In genomic region chr20:37356961-37357371, GRCh38 we compare ENCODE assay signal across 10 cellular contexts. TPM values are rescaled to one million over a fixed set of nuclear protein-coding genes. Genes with fewer than 3 reads are reported as not detected.
DNase-seq lines count a peak whose midpoint lies in the region; ATAC-seq and TF ChIP-seq lines count a peak whose summit lies in the region.
"Had no signal": no experiment of that assay in that cellular context is flagged by ENCODE, and none has a peak within 500 bp of the region (broad histone marks: within the 10 kb centered on the region; RNA-seq: fewer than 3 reads in every experiment).

No MANE protein-coding gene starts in this region.

- no peak for TF ChIP-seq EP300 in upper lobe of left lung (IDR thresholded peaks at IDR 0.05)

- intact Hi-C loops in dendritic cell treated with granulocyte-macrophage colony-stimulating factor and Interleukin-4, amounts not matched to agents 40 ng/mL and 50 ng/mL, for 4 days (cut with micrococcal nuclease): no loop called here

- peak overlapping the region; percentile 7 to 11 for H3K27ac Mint-ChIP-seq in activated naive CD4-positive, alpha-beta T cell treated with anti-CD3 and anti-CD28 coated beads, Interleukin-2, amount 50 U/mL, for 72 hours
- H3K27ac Mint-ChIP-seq in activated naive CD4-positive, alpha-beta T cell treated with anti-CD3 and anti-CD28 coated beads, Interleukin-2, amount 10 ng/mL, durations not matched to agents 7 days and 5 days: no peak overlapping the region
- H3K27ac Mint-ChIP-seq in dendritic cell treated with granulocyte-macrophage colony-stimulating factor and Interleukin-4, amounts not matched to agents 40 ng/mL and 50 ng/mL, for 4 days: peak overlapping the region; percentile 69
- H3K27ac Mint-ChIP-seq in nephron progenitor cell: peak overlapping the region; percentile 83

- H4K20me1 ChIP-seq in smooth muscle cell (ENCODE audit: low read depth): peaks cover 100% of the 10 kb centered on the region

- H3K9ac ChIP-seq in smooth muscle cell (ENCODE audit: low read depth): no peak overlapping the region

- H3K79me2 ChIP-seq in smooth muscle cell (ENCODE audit: low read depth): peaks cover 98% of the 10 kb centered on the region

- peak in 1 of 2 donors; percentile 31 for DNase-seq in activated naive CD4-positive, alpha-beta T cell treated with anti-CD3 and anti-CD28 coated beads, Interleukin-2, amount 50 U/mL, for 72 hours (ENCODE audit: low spot score in 2 of 2)
- DNase-seq in activated naive CD4-positive, alpha-beta T cell treated with anti-CD3 and anti-CD28 coated beads, Interleukin-2, amount 10 ng/mL, durations not matched to agents 7 days and 5 days: no peak
- DNase-seq in nephron progenitor cell: no peak
- DNase-seq in upper lobe of left lung: peak; percentile 20 to 25
- DNase-seq in smooth muscle cell (lab: John Stamatoyannopoulos, UW; ENCODE audit: unreplicated experiment): no peak
- DNase-seq in activated T-cell treated with anti-CD3 and anti-CD28 coated beads for 4 hours: no peak
- DNase-seq: cortex of kidney had no signal

- H3K4me3 ChIP-seq in upper lobe of left lung (no peak overlapping the region), smooth muscle cell (no peak overlapping the region)

- H3F3A ChIP-seq in smooth muscle cell (ENCODE audit: low read depth): no peaks in the 10 kb centered on the region

- CTCF ChIA-PET in activated naive CD4-positive, alpha-beta T cell treated with anti-CD3 and anti-CD28 coated beads, Interleukin-2, amount 10 ng/mL, durations not matched to agents 7 days and 5 days (lab: Charles Lee): no interaction called here

- H3K4me1 ChIP-seq in upper lobe of left lung (peaks cover 15 to 46% (median 32%) of the 10 kb centered on the region in 4 donors), smooth muscle cell (ENCODE audit: low read depth) (peaks cover 7% of the 10 kb centered on the region)

- no peaks in the 10 kb centered on the region for H3K9me3 ChIP-seq in upper lobe of left lung
- H3K9me3 ChIP-seq in smooth muscle cell (replicated peaks; ENCODE audit: low read depth): no peaks in the 10 kb centered on the region

- H3K4me3 Mint-ChIP-seq in activated naive CD4-positive, alpha-beta T cell treated with anti-CD3 and anti-CD28 coated beads, Interleukin-2, amount 10 ng/mL, durations not matched to agents 7 days and 5 days: no peak overlapping the region
- H3K4me3 Mint-ChIP-seq in dendritic cell treated with granulocyte-macrophage colony-stimulating factor and Interleukin-4, amounts not matched to agents 40 ng/mL and 50 ng/mL, for 4 days: no peak overlapping the region
- no peak overlapping the region for H3K4me3 Mint-ChIP-seq in nephron progenitor cell

- H3K36me3 ChIP-seq in upper lobe of left lung (peaks cover 0 to 6% (median 0%) of the 10 kb centered on the region in 4 donors), smooth muscle cell (ENCODE audit: low read depth) (no peaks in the 10 kb centered on the region)

- ATAC-seq in activated naive CD4-positive, alpha-beta T cell treated with anti-CD3 and anti-CD28 coated beads, Interleukin-2, amount 50 U/mL, for 72 hours: no peak
- ATAC-seq in upper lobe of left lung (ENCODE audit: low FRiP score in 2 of 2): peak in 1 of 2 donors; percentile 19
- ATAC-seq in HG02840 (IDR thresholded peaks at IDR 0.05; ENCODE audit: low FRiP score, unreplicated experiment): no peak

- H3K27me3 ChIP-seq in upper lobe of left lung (no peaks in the 10 kb centered on the region), smooth muscle cell (ENCODE audit: low read depth) (no peaks in the 10 kb centered on the region)

- H2AFZ ChIP-seq in smooth muscle cell (ENCODE audit: low read depth): no peak overlapping the region

- H3K36me3 Mint-ChIP-seq in activated naive CD4-positive, alpha-beta T cell treated with anti-CD3 and anti-CD28 coated beads, Interleukin-2, amount 50 U/mL, for 72 hours: no peaks in the 10 kb centered on the region
- H3K36me3 Mint-ChIP-seq in activated naive CD4-positive, alpha-beta T cell treated with anti-CD3 and anti-CD28 coated beads, Interleukin-2, amount 10 ng/mL, durations not matched to agents 7 days and 5 days: no peaks in the 10 kb centered on the region
- H3K36me3 Mint-ChIP-seq in dendritic cell treated with granulocyte-macrophage colony-stimulating factor and Interleukin-4, amounts not matched to agents 40 ng/mL and 50 ng/mL, for 4 days (ENCODE audit: low read depth): peaks cover 70% of the 10 kb centered on the region
- H3K36me3 Mint-ChIP-seq in nephron progenitor cell (ENCODE audit: low read depth): peaks cover 5% of the 10 kb centered on the region

- 62 to 71% methylated on average over 5 to 11 of the region's 11 CpGs for WGBS in upper lobe of left lung, 2 donors
- WGBS in smooth muscle cell (ENCODE audit: low lambda C conversion rate): 95% methylated on average over 11 of the region's 11 CpGs

- TF ChIP-seq CTCF in nephron progenitor cell (IDR thresholded peaks at IDR 0.05): no peak
- no peak for TF ChIP-seq CTCF in upper lobe of left lung (IDR thresholded peaks at IDR 0.05)
- no peak for TF ChIP-seq CTCF in smooth muscle cell (IDR thresholded peaks at IDR 0.05; ENCODE audit: borderline replicate concordance, insufficient read depth, poor library complexity, severe bottlenecking)

- H3K4me2 ChIP-seq in smooth muscle cell: no peak overlapping the region

- TF ChIP-seq POLR2A in upper lobe of left lung (IDR thresholded peaks at IDR 0.05): no peak

- peaks cover 3% of the 10 kb centered on the region for H3K27me3 Mint-ChIP-seq in activated naive CD4-positive, alpha-beta T cell treated with anti-CD3 and anti-CD28 coated beads, Interleukin-2, amount 10 ng/mL, durations not matched to agents 7 days and 5 days
- H3K27me3 Mint-ChIP-seq in dendritic cell treated with granulocyte-macrophage colony-stimulating factor and Interleukin-4, amounts not matched to agents 40 ng/mL and 50 ng/mL, for 4 days: no peaks in the 10 kb centered on the region
- no peaks in the 10 kb centered on the region for H3K27me3 Mint-ChIP-seq in nephron progenitor cell (ENCODE audit: low read depth, poor library complexity)

- H3K9me3 Mint-ChIP-seq in activated naive CD4-positive, alpha-beta T cell treated with anti-CD3 and anti-CD28 coated beads, Interleukin-2, amount 50 U/mL, for 72 hours: no peaks in the 10 kb centered on the region
- no peaks in the 10 kb centered on the region for H3K9me3 Mint-ChIP-seq in activated naive CD4-positive, alpha-beta T cell treated with anti-CD3 and anti-CD28 coated beads, Interleukin-2, amount 10 ng/mL, durations not matched to agents 7 days and 5 days
- no peaks in the 10 kb centered on the region for H3K9me3 Mint-ChIP-seq in dendritic cell treated with granulocyte-macrophage colony-stimulating factor and Interleukin-4, amounts not matched to agents 40 ng/mL and 50 ng/mL, for 4 days
- H3K9me3 Mint-ChIP-seq in nephron progenitor cell: no peaks in the 10 kb centered on the region

- H3K27ac ChIP-seq in upper lobe of left lung: peak overlapping the region in 2 of 4 donors; percentile 3 to 30
- H3K27ac ChIP-seq in smooth muscle cell (ENCODE audit: low read depth): no peak overlapping the region
- H3K27ac ChIP-seq: VCaP had no signal

- no peaks in the 10 kb centered on the region for H3K4me1 Mint-ChIP-seq in activated naive CD4-positive, alpha-beta T cell treated with anti-CD3 and anti-CD28 coated beads, Interleukin-2, amount 10 ng/mL, durations not matched to agents 7 days and 5 days
- H3K4me1 Mint-ChIP-seq in dendritic cell treated with granulocyte-macrophage colony-stimulating factor and Interleukin-4, amounts not matched to agents 40 ng/mL and 50 ng/mL, for 4 days (ENCODE audit: low read depth): peaks cover 90% of the 10 kb centered on the region
- peaks cover 49% of the 10 kb centered on the region for H3K4me1 Mint-ChIP-seq in nephron progenitor cell

RNA-seq across cellular contexts. Expression of gene SRC, which starts 11.0 kb away (rescaled TPM):
- total RNA-seq in activated naive CD4-positive, alpha-beta T cell treated with anti-CD3 and anti-CD28 coated beads, Interleukin-2, amount 50 U/mL, for 72 hours: 1 to 10 TPM; 5.4 to 8.3 TPM
- total RNA-seq in upper lobe of left lung (100 to 1,000 TPM in 1 of 6 donors, 10 to 100 TPM in 5; 31.1 to 115 (median 66.8) TPM), smooth muscle cell (26.7 and 36.5 TPM in 2 replicates)
- polyA plus RNA-seq in smooth muscle cell: 26.0 and 47.7 TPM in 2 replicates

Comparison
In these comparisons a context has a peak if more than half of its experiments do, and no peak if none do; other contexts are left out.
1. DNase-seq: peak in upper lobe of left lung (2 of 2); none in activated naive CD4-positive, alpha-beta T cell treated with anti-CD3 and anti-CD28 coated beads, Interleukin-2, amount 10 ng/mL, durations not matched to agents 7 days and 5 days (single experiment), nephron progenitor cell (single experiment), smooth muscle cell (single experiment) and activated T-cell treated with anti-CD3 and anti-CD28 coated beads for 4 hours (single experiment).